ENCODE assay signal across 8 cellular contexts in genomic region chr2:85215074-85216050, GRCh38.
DNase-seq lines count a peak whose midpoint lies in the region; ATAC-seq and TF ChIP-seq lines count a peak whose summit lies in the region.

No MANE protein-coding gene starts in this region.

- TF ChIP-seq EP300 in suprapubic skin (IDR thresholded peaks at IDR 0.05) = no peak

- H3K4me3 Mint-ChIP-seq in HFFc6 = peak overlapping the region; percentile 41; the same call in 1 of the 2 replicates
- no peak overlapping the region for H3K4me3 Mint-ChIP-seq in naive thymus-derived CD4-positive, alpha-beta T cell
- H3K4me3 Mint-ChIP-seq in activated naive CD8-positive, alpha-beta T cell treated with anti-CD3 and anti-CD28 coated beads, Interleukin-2, amount 50 U/mL, for 24 hours = no peak overlapping the region

- DNase-seq in HFFc6 (peak; percentile 87), adipocyte (ENCODE audit: low read depth) (peak; percentile 96), suprapubic skin (ENCODE audit: low spot score in 2 of 2) (peak; percentile 80 to 84)
- DNase-seq in activated naive CD4-positive, alpha-beta T cell treated with anti-CD3 and anti-CD28 coated beads, Interleukin-2, amount 50 U/mL, for 72 hours (ENCODE audit: low spot score in 2 of 2) = no peak
- DNase-seq in naive thymus-derived CD4-positive, alpha-beta T cell = no peak
- DNase-seq in activated naive CD8-positive, alpha-beta T cell treated with anti-CD3 and anti-CD28 coated beads, Interleukin-2, amount 50 U/mL, for 24 hours = no peak

- TF ChIP-seq CTCF in HFFc6 (IDR thresholded peaks at IDR 0.05) = peak; percentile 32; the same call in 1 of the 2 replicates
- no peak for TF ChIP-seq CTCF in suprapubic skin (IDR thresholded peaks at IDR 0.05)

- H3K27ac Mint-ChIP-seq in HFFc6 = peak overlapping the region; percentile 80
- H3K27ac Mint-ChIP-seq in activated naive CD4-positive, alpha-beta T cell treated with anti-CD3 and anti-CD28 coated beads, Interleukin-2, amount 50 U/mL, for 72 hours = no peak overlapping the region
- no peak overlapping the region for H3K27ac Mint-ChIP-seq in naive thymus-derived CD4-positive, alpha-beta T cell
- no peak overlapping the region for H3K27ac Mint-ChIP-seq in activated naive CD8-positive, alpha-beta T cell treated with anti-CD3 and anti-CD28 coated beads, Interleukin-2, amount 50 U/mL, for 24 hours

- no peaks in the 10 kb centered on the region for H3K27me3 ChIP-seq in adipocyte (replicated peaks; ENCODE audit: control insufficient read depth, insufficient read depth, low read length)
- H3K27me3 ChIP-seq in iPS-18a (ENCODE audit: control insufficient read depth, insufficient read depth, low read length) = no peaks in the 10 kb centered on the region
- H3K27me3 ChIP-seq in suprapubic skin = no peaks in the 10 kb centered on the region
- no peaks in the 10 kb centered on the region for H3K27me3 ChIP-seq in naive thymus-derived CD4-positive, alpha-beta T cell (ENCODE audit: control insufficient read depth in 2 of 2, insufficient read depth in 2 of 2, low read length in 2 of 2)

- H3K4me3 ChIP-seq in adipocyte (ENCODE audit: low read length) = peak overlapping the region; percentile 17
- peak overlapping the region; percentile 31 for H3K4me3 ChIP-seq in iPS-18a (ENCODE audit: low read length)
- H3K4me3 ChIP-seq in suprapubic skin = no peak overlapping the region
- H3K4me3 ChIP-seq in naive thymus-derived CD4-positive, alpha-beta T cell (ENCODE audit: low read length) = no peak overlapping the region

- POLR2A ChIA-PET in naive thymus-derived CD4-positive, alpha-beta T cell (lab: Charles Lee) = no interaction called here

- no peaks in the 10 kb centered on the region; the same call in 1 of the 2 replicates for H3K36me3 Mint-ChIP-seq in HFFc6 (ENCODE audit: low read depth)
- no peaks in the 10 kb centered on the region for H3K36me3 Mint-ChIP-seq in activated naive CD4-positive, alpha-beta T cell treated with anti-CD3 and anti-CD28 coated beads, Interleukin-2, amount 50 U/mL, for 72 hours
- no peaks in the 10 kb centered on the region for H3K36me3 Mint-ChIP-seq in naive thymus-derived CD4-positive, alpha-beta T cell
- no peaks in the 10 kb centered on the region for H3K36me3 Mint-ChIP-seq in activated naive CD8-positive, alpha-beta T cell treated with anti-CD3 and anti-CD28 coated beads, Interleukin-2, amount 50 U/mL, for 24 hours (ENCODE audit: low read depth)

- H3K9me3 Mint-ChIP-seq in HFFc6 = no peaks in the 10 kb centered on the region
- no peaks in the 10 kb centered on the region for H3K9me3 Mint-ChIP-seq in activated naive CD4-positive, alpha-beta T cell treated with anti-CD3 and anti-CD28 coated beads, Interleukin-2, amount 50 U/mL, for 72 hours
- peaks cover 0 to 1% (median 0%) of the 10 kb centered on the region in 11 donors for H3K9me3 Mint-ChIP-seq in naive thymus-derived CD4-positive, alpha-beta T cell
- H3K9me3 Mint-ChIP-seq in activated naive CD8-positive, alpha-beta T cell treated with anti-CD3 and anti-CD28 coated beads, Interleukin-2, amount 50 U/mL, for 24 hours = no peaks in the 10 kb centered on the region

- H3K27me3 Mint-ChIP-seq in HFFc6 (ENCODE audit: insufficient read depth) = peaks cover 12% of the 10 kb centered on the region
- peaks cover 17 to 46% (median 27%) of the 10 kb centered on the region in 5 donors for H3K27me3 Mint-ChIP-seq in naive thymus-derived CD4-positive, alpha-beta T cell
- H3K27me3 Mint-ChIP-seq in activated naive CD8-positive, alpha-beta T cell treated with anti-CD3 and anti-CD28 coated beads, Interleukin-2, amount 50 U/mL, for 24 hours = peaks cover 31% of the 10 kb centered on the region

- H3K4me1 ChIP-seq in adipocyte (ENCODE audit: control insufficient read depth, insufficient read depth, low read length) = peaks cover 16% of the 10 kb centered on the region
- peaks cover 38% of the 10 kb centered on the region for H3K4me1 ChIP-seq in iPS-18a (ENCODE audit: control insufficient read depth, low read depth, low read length)
- peaks cover 30% of the 10 kb centered on the region for H3K4me1 ChIP-seq in suprapubic skin
- H3K4me1 ChIP-seq in naive thymus-derived CD4-positive, alpha-beta T cell (ENCODE audit: control insufficient read depth in 2 of 2, insufficient read depth in 2 of 2, low read length in 2 of 2) = no peaks in the 10 kb centered on the region

- no peaks in the 10 kb centered on the region for H3K36me3 ChIP-seq in adipocyte (ENCODE audit: control insufficient read depth, insufficient read depth, low read length, severe bottlenecking)
- H3K36me3 ChIP-seq in iPS-18a (ENCODE audit: control insufficient read depth, low read depth, low read length) = no peaks in the 10 kb centered on the region
- H3K36me3 ChIP-seq in suprapubic skin = no peaks in the 10 kb centered on the region
- H3K36me3 ChIP-seq in naive thymus-derived CD4-positive, alpha-beta T cell (ENCODE audit: control insufficient read depth in 2 of 3, insufficient read depth in 3 of 3, low read length in 3 of 3) = no peaks in the 10 kb centered on the region

- 46% methylated on average over 20 of the region's 20 CpGs for WGBS in suprapubic skin

- CTCF ChIA-PET in naive thymus-derived CD4-positive, alpha-beta T cell (lab: Charles Lee) = no interaction called here

- no peak overlapping the region for H3K9ac ChIP-seq in adipocyte (ENCODE audit: low read length)
- H3K9ac ChIP-seq in iPS-18a (ENCODE audit: low read length) = peak overlapping the region; percentile 64

- H3K9me3 ChIP-seq in adipocyte (ENCODE audit: control insufficient read depth, low read length) (no peaks in the 10 kb centered on the region), iPS-18a (ENCODE audit: control insufficient read depth, low read depth, low read length) (no peaks in the 10 kb centered on the region), suprapubic skin (no peaks in the 10 kb centered on the region)
- no peaks in the 10 kb centered on the region for H3K9me3 ChIP-seq in naive thymus-derived CD4-positive, alpha-beta T cell (ENCODE audit: control insufficient read depth in 2 of 3, low read length in 3 of 3)

- H3K4me1 Mint-ChIP-seq in HFFc6 (ENCODE audit: low read depth) = peaks cover 26% of the 10 kb centered on the region
- H3K4me1 Mint-ChIP-seq in naive thymus-derived CD4-positive, alpha-beta T cell = no peaks in the 10 kb centered on the region
- H3K4me1 Mint-ChIP-seq in activated naive CD8-positive, alpha-beta T cell treated with anti-CD3 and anti-CD28 coated beads, Interleukin-2, amount 50 U/mL, for 24 hours = no peaks in the 10 kb centered on the region

- peak overlapping the region; percentile 96 for H3K27ac ChIP-seq in iPS-18a (ENCODE audit: low read length)
- peak overlapping the region; percentile 62 for H3K27ac ChIP-seq in suprapubic skin
- no peak overlapping the region for H3K27ac ChIP-seq in naive thymus-derived CD4-positive, alpha-beta T cell (ENCODE audit: low read depth, low read length)

- intact Hi-C loops in naive thymus-derived CD4-positive, alpha-beta T cell (cut with micrococcal nuclease) = no loop called here

- ATAC-seq in activated naive CD4-positive, alpha-beta T cell treated with anti-CD3 and anti-CD28 coated beads, Interleukin-2, amount 50 U/mL, for 72 hours = no peak
- no peak for ATAC-seq in HG02981 (IDR thresholded peaks at IDR 0.05; ENCODE audit: unreplicated experiment)
- no peak for ATAC-seq in naive thymus-derived CD4-positive, alpha-beta T cell
- no peak for ATAC-seq in activated naive CD8-positive, alpha-beta T cell treated with anti-CD3 and anti-CD28 coated beads, Interleukin-2, amount 50 U/mL, for 24 hours

- TF ChIP-seq POLR2A in suprapubic skin (IDR thresholded peaks at IDR 0.05) = no peak

Comparison
In these comparisons a context has a peak if more than half of its experiments do, and no peak if none do; other contexts are left out.
1. DNase-seq: peak in HFFc6 (single experiment), adipocyte (single experiment) and suprapubic skin (2 of 2); none in activated naive CD4-positive, alpha-beta T cell treated with anti-CD3 and anti-CD28 coated beads, Interleukin-2, amount 50 U/mL, for 72 hours (0 of 2), naive thymus-derived CD4-positive, alpha-beta T cell (0 of 9) and activated naive CD8-positive, alpha-beta T cell treated with anti-CD3 and anti-CD28 coated beads, Interleukin-2, amount 50 U/mL, for 24 hours (single experiment).
2. H3K4me3 ChIP-seq: peak in adipocyte (single experiment) and iPS-18a (single experiment); none in suprapubic skin (single experiment) and naive thymus-derived CD4-positive, alpha-beta T cell (single experiment).